13 cellular contexts compared by ENCODE assay signal in genomic region chr3:54087581-54088410, GRCh38. TPM values are rescaled to one million over a fixed set of nuclear protein-coding genes. Genes with fewer than 3 reads are reported as not detected.
DNase-seq lines count a peak whose midpoint lies in the region; ATAC-seq, FAIRE-seq and TF ChIP-seq lines count a peak whose summit lies in the region.
"Had no signal": no experiment of that assay in that cellular context is flagged by ENCODE, and none has a peak within 500 bp of the region (broad histone marks: within the 10 kb centered on the region; RNA-seq: fewer than 3 reads in every experiment).

No MANE protein-coding gene starts in this region.

- H3K27me3 Mint-ChIP-seq in astrocyte (ENCODE audit: low read depth, unreplicated experiment) (peaks cover 40% of the 10 kb centered on the region), neural crest cell (ENCODE audit: low read depth) (peaks cover 63% of the 10 kb centered on the region)

- H3K27ac ChIP-seq in astrocyte (ENCODE audit: low read depth, low read length) = no peak overlapping the region
- H3K27ac ChIP-seq in right atrium auricular region = no peak overlapping the region

- H3K4me2 ChIP-seq in astrocyte (ENCODE audit: low read length) = peak overlapping the region; percentile 55

- DNase-seq in BE2C (peak; percentile 59), astrocyte (ENCODE audit: low read depth) (no peak), right atrium auricular region (ENCODE audit: low spot score) (no peak), neural crest cell (ENCODE audit: low read depth, low spot score) (no peak), occipital lobe (lab: John Stamatoyannopoulos, UW) (no peak), NCI-H774 (lab: John Stamatoyannopoulos, UW) (no peak), SKM-1 (lab: John Stamatoyannopoulos, UW; ENCODE audit: unreplicated experiment) (no peak)
- DNase-seq: activated CD4-positive, CD25-positive, alpha-beta regulatory T cell; GDM1; Karpas-422; SHP77; stimulated activated CD8-positive, alpha-beta memory T cell treated with anti-CD3 and anti-CD28 coated beads, Interleukin-4, amount 100 ng/mL, for 48 hours had no signal

- H3K4me1 ChIP-seq in BE2C (no peaks in the 10 kb centered on the region), astrocyte (ENCODE audit: insufficient read depth, low read length) (no peaks in the 10 kb centered on the region), right atrium auricular region (peaks cover 0 to 7% of the 10 kb centered on the region in 2 donors)

- H2AFZ ChIP-seq in astrocyte (ENCODE audit: low read depth, low read length) = no peak overlapping the region

- H3K27me3 ChIP-seq in BE2C = no peaks in the 10 kb centered on the region
- peaks cover 3% of the 10 kb centered on the region for H3K27me3 ChIP-seq in astrocyte (ENCODE audit: insufficient read depth, low read length)
- no peaks in the 10 kb centered on the region for H3K27me3 ChIP-seq in right atrium auricular region

- FAIRE-seq in astrocyte (lab: Jason Lieb, UNC) = no peak

- no peak for ATAC-seq in HG02970 (IDR thresholded peaks at IDR 0.05; ENCODE audit: low FRiP score, unreplicated experiment)

- no peak overlapping the region for H3K9ac ChIP-seq in astrocyte (ENCODE audit: low read length)

- no peaks in the 10 kb centered on the region for H3K4me1 Mint-ChIP-seq in astrocyte (ENCODE audit: low read depth, unreplicated experiment)
- H3K4me1 Mint-ChIP-seq in neural crest cell = peaks cover 4% of the 10 kb centered on the region

- H3K4me3 Mint-ChIP-seq in astrocyte (ENCODE audit: unreplicated experiment) = no peak overlapping the region
- peak overlapping the region; percentile 26 for H3K4me3 Mint-ChIP-seq in neural crest cell

- H3K36me3 Mint-ChIP-seq in astrocyte (ENCODE audit: low read depth, unreplicated experiment) = no peaks in the 10 kb centered on the region
- H3K36me3 Mint-ChIP-seq in neural crest cell (ENCODE audit: low read depth) = no peaks in the 10 kb centered on the region

- H3K4me3 ChIP-seq in BE2C (ENCODE audit: low read depth, low read length) (peak overlapping the region; percentile 53), astrocyte (ENCODE audit: insufficient read depth, low read depth, low read length) (no peak overlapping the region), right atrium auricular region (peak overlapping the region; percentile 27 to 40)

- no peaks in the 10 kb centered on the region for H3K79me2 ChIP-seq in astrocyte (ENCODE audit: insufficient read depth, low read length)

- H3K9me3 ChIP-seq in BE2C (no peaks in the 10 kb centered on the region), astrocyte (ENCODE audit: insufficient read depth, low read depth, low read length) (no peaks in the 10 kb centered on the region), right atrium auricular region (no peaks in the 10 kb centered on the region)

- TF ChIP-seq CTCF in BE2C (IDR thresholded peaks at IDR 0.05; ENCODE audit: low read depth, low read length) (peak; percentile 25), astrocyte (IDR thresholded peaks at IDR 0.05; ENCODE audit: insufficient read depth, low read depth, low read length) (no peak), right atrium auricular region (IDR thresholded peaks at IDR 0.05) (no peak), neural crest cell (conservative IDR thresholded peaks at IDR 0.05) (no peak)

- H3K9me3 Mint-ChIP-seq in astrocyte (ENCODE audit: unreplicated experiment) (no peaks in the 10 kb centered on the region), neural crest cell (no peaks in the 10 kb centered on the region)

- H3K36me3 ChIP-seq in BE2C = no peaks in the 10 kb centered on the region
- no peaks in the 10 kb centered on the region for H3K36me3 ChIP-seq in astrocyte (ENCODE audit: insufficient read depth, low read length)
- H3K36me3 ChIP-seq in right atrium auricular region = no peaks in the 10 kb centered on the region

- H3K27ac Mint-ChIP-seq in astrocyte (ENCODE audit: unreplicated experiment) (no peak overlapping the region), neural crest cell (ENCODE audit: unreplicated experiment) (no peak overlapping the region)

- no peaks in the 10 kb centered on the region for H4K20me1 ChIP-seq in astrocyte (ENCODE audit: insufficient read depth, low read length)

RNA-seq across cellular contexts. Expression of gene CACNA2D3, which starts 34.6 kb away (rescaled TPM):
- polyA plus RNA-seq in BE2C (2012; ENCODE audit: insufficient read depth, insufficient read length, low read depth) = 11.3 TPM
- total RNA-seq in astrocyte (0.34 and 0.70 TPM in 2 replicates), right atrium auricular region (10 to 100 TPM; 10.9 to 17.2 TPM), neural crest cell (0.34 and 0.82 TPM in 2 replicates), occipital lobe (11.2 TPM)
